10 cellular contexts compared by ENCODE assay signal in genomic region chr4:76987153-76987562, GRCh38. TPM values are rescaled to one million over a fixed set of nuclear protein-coding genes. Genes with fewer than 3 reads are reported as not detected.
DNase-seq lines count a peak whose midpoint lies in the region; ATAC-seq and TF ChIP-seq lines count a peak whose summit lies in the region.
"Had no signal": no experiment of that assay in that cellular context is flagged by ENCODE, and none has a peak within 500 bp of the region (broad histone marks: within the 10 kb centered on the region; RNA-seq: fewer than 3 reads in every experiment).

No MANE protein-coding gene starts in this region.

- DNase-seq in H4 (ENCODE audit: low spot score) (peak; percentile 57), left cardiac atrium (peak; percentile 46), smooth muscle cell (lab: John Stamatoyannopoulos, UW; ENCODE audit: unreplicated experiment) (no peak), NCI-H524 treated with DMSO at 0.1 percent for 48 hours (lab: John Stamatoyannopoulos, UW) (no peak), NCI-H82 (lab: John Stamatoyannopoulos, UW) (no peak), cerebellar nuclear complex (lab: John Stamatoyannopoulos, UW) (no peak)
- DNase-seq in activated CD4-positive, alpha-beta T cell treated with anti-CD3 and anti-CD28 coated beads for 4 hours: no peak
- DNase-seq: NCI-H1930, SW 1271 had no signal

- ATAC-seq in activated T-helper 17 cell treated with anti-CD3 and anti-CD28 coated beads, Interleukin-2, amount 50 U/mL, for 72 hours (replicated peaks): no peak
- peak in 1 of 2 donors; percentile 45 for ATAC-seq in left cardiac atrium

- peak overlapping the region; percentile 3 for H3K27ac Mint-ChIP-seq in activated T-helper 17 cell treated with anti-CD3 and anti-CD28 coated beads, Interleukin-2, amount 50 U/mL, for 72 hours

- intact Hi-C loops in left cardiac atrium (cut with DNase I): loop anchor here in 1 of 2 donors (5.0 kb wide), 1 partner anchor 35 kb away; no protein-coding TSS in a partner anchor

- peaks cover 51% of the 10 kb centered on the region for H3K4me1 Mint-ChIP-seq in activated T-helper 17 cell treated with anti-CD3 and anti-CD28 coated beads, Interleukin-2, amount 50 U/mL, for 72 hours

- no peak overlapping the region for H2AFZ ChIP-seq in smooth muscle cell (ENCODE audit: low read depth)

- H3K79me2 ChIP-seq in smooth muscle cell (ENCODE audit: low read depth): peaks cover 75% of the 10 kb centered on the region

- H3K9me3 Mint-ChIP-seq in activated T-helper 17 cell treated with anti-CD3 and anti-CD28 coated beads, Interleukin-2, amount 50 U/mL, for 72 hours: peaks cover 6% of the 10 kb centered on the region

- 4% methylated on average over 4 of the region's 4 CpGs for WGBS in smooth muscle cell (ENCODE audit: low lambda C conversion rate)

- peaks cover 36% of the 10 kb centered on the region for H3K4me1 ChIP-seq in smooth muscle cell (ENCODE audit: low read depth)

- H3K36me3 ChIP-seq in smooth muscle cell (ENCODE audit: low read depth): no peaks in the 10 kb centered on the region

- TF ChIP-seq CTCF in smooth muscle cell (IDR thresholded peaks at IDR 0.05; ENCODE audit: borderline replicate concordance, insufficient read depth, poor library complexity, severe bottlenecking): no peak

- H3K27me3 ChIP-seq in smooth muscle cell (ENCODE audit: low read depth): no peaks in the 10 kb centered on the region

- peak overlapping the region; percentile 79 for H3K9ac ChIP-seq in smooth muscle cell (ENCODE audit: low read depth)

- peak overlapping the region; percentile 97 for H3K27ac ChIP-seq in smooth muscle cell (ENCODE audit: low read depth)

- peaks cover 4% of the 10 kb centered on the region for H3K36me3 Mint-ChIP-seq in activated T-helper 17 cell treated with anti-CD3 and anti-CD28 coated beads, Interleukin-2, amount 50 U/mL, for 72 hours (ENCODE audit: low read depth)

- no peaks in the 10 kb centered on the region for H3K9me3 ChIP-seq in smooth muscle cell (replicated peaks; ENCODE audit: low read depth)

- no peaks in the 10 kb centered on the region for H3K27me3 Mint-ChIP-seq in activated T-helper 17 cell treated with anti-CD3 and anti-CD28 coated beads, Interleukin-2, amount 50 U/mL, for 72 hours

- H3K4me3 ChIP-seq in smooth muscle cell: peak overlapping the region; percentile 11

- peak overlapping the region; percentile 79 for H3K4me2 ChIP-seq in smooth muscle cell

- H3F3A ChIP-seq in smooth muscle cell (ENCODE audit: low read depth): peaks cover 67% of the 10 kb centered on the region

- H4K20me1 ChIP-seq in smooth muscle cell (ENCODE audit: low read depth): peaks cover 6% of the 10 kb centered on the region

- H3K4me3 Mint-ChIP-seq in activated T-helper 17 cell treated with anti-CD3 and anti-CD28 coated beads, Interleukin-2, amount 50 U/mL, for 72 hours: no peak overlapping the region

RNA-seq across cellular contexts. Expression of gene SEPTIN11, which starts 37.6 kb away (rescaled TPM):
- total RNA-seq in H4 (2014; rRNA removed; shearing (Covaris generic)): 43.8 and 76.4 TPM in 2 replicates
- 10 to 100 TPM; 20.0 to 55.1 TPM for total RNA-seq in activated T-helper 17 cell treated with anti-CD3 and anti-CD28 coated beads, Interleukin-2, amount 50 U/mL, for 72 hours
- 10 to 100 TPM; 59.6 to 65.6 TPM for total RNA-seq in left cardiac atrium
- total RNA-seq in smooth muscle cell: 244 and 285 TPM in 2 replicates
- 144 and 157 TPM in 2 replicates for polyA plus RNA-seq in smooth muscle cell

Comparison
In these comparisons a context has a peak if more than half of its experiments do, and no peak if none do; other contexts are left out.
1. DNase-seq: peak in H4 (single experiment) and left cardiac atrium (single experiment); none in smooth muscle cell (single experiment), activated CD4-positive, alpha-beta T cell treated with anti-CD3 and anti-CD28 coated beads for 4 hours (0 of 2), NCI-H524 treated with DMSO at 0.1 percent for 48 hours (single experiment), NCI-H82 (single experiment) and cerebellar nuclear complex (0 of 2).